ENCODE assay signal across 8 cellular contexts in the genomic region with DNA sequence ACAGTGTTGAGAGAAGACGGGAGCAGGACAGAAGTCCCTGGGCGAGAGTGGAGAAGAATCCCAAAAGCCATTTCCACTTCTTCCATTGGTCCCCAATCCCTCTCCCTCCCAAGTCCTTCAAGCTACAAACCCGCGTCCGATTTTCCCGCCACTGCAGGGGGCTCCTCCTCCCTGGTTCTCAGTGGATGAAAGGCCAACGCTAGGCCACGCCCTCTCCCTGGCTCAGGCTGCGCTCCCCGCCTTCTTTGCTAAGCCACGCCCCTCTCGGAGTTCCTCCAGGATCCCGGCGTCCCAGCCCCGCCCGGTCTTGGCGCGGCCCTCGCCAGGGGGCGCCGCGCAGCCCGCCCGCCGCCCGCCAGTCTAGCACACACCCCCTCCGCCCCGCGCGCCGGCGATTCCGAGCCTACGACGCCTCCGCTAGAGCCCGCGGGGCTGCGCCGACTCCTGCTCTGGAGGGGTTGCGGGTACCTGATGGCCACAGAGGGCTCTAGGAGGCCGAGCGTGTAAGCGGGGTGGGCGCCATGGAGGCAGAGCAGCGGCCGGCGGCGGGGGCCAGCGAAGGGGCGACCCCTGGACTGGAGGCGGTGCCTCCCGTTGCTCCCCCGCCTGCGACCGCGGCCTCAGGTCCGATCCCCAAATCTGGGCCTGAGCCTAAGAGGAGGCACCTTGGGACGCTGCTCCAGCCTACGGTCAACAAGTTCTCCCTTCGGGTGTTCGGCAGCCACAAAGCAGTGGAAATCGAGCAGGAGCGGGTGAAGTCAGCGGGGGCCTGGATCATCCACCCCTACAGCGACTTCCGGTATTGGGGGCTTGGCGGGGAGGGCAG. TPM values are rescaled to one million over a fixed set of nuclear protein-coding genes. Genes with fewer than 3 reads are reported as not detected.
DNase-seq lines count a peak whose midpoint lies in the region; ATAC-seq, FAIRE-seq and TF ChIP-seq lines count a peak whose summit lies in the region.

A gene (plus strand): TSS at position 394 of the 826 bp plus-strand sequence. CDS start 128 bp downstream, at position 522.

- peak; percentile 82 for FAIRE-seq in GM19239 (lab: Jason Lieb, UNC)

- H3K27me3 Mint-ChIP-seq in chondrocyte (ENCODE audit: low read depth) = no peaks in the 10 kb centered on the region

- peaks cover under 1% of the 10 kb centered on the region for H3K36me3 Mint-ChIP-seq in chondrocyte (ENCODE audit: low read depth)

- H3K4me3 Mint-ChIP-seq in chondrocyte (ENCODE audit: unreplicated experiment) = peak within 1 kb of the TSS; percentile 75

- peaks cover 25% of the 10 kb centered on the region for H3K4me1 Mint-ChIP-seq in chondrocyte (ENCODE audit: low read depth)

- no peaks in the 10 kb centered on the region for H3K9me3 Mint-ChIP-seq in chondrocyte (ENCODE audit: low read depth)

- peak; percentile 60 for ATAC-seq in HG03439 (IDR thresholded peaks at IDR 0.05; ENCODE audit: unreplicated experiment)

- no peak within 1 kb of the TSS for H3K27ac Mint-ChIP-seq in chondrocyte (ENCODE audit: unreplicated experiment)

- TF ChIP-seq CTCF in chondrocyte (IDR thresholded peaks at IDR 0.05) = peak; percentile 95

- DNase-seq in AG20443 (ENCODE audit: low spot score) (peak; percentile 99), GM19239 (ENCODE audit: insufficient read length, low spot score) (peak; percentile 98), NCI-H510A (lab: John Stamatoyannopoulos, UW) (peak; percentile 93), chondrocyte (ENCODE audit: low spot score) (peak; percentile 97), kidney glomerular epithelial cell (lab: John Stamatoyannopoulos, UW) (peak; percentile 98)
- peak; percentile 82 for DNase-seq in activated CD4-positive, alpha-beta T cell treated with anti-CD3 and anti-CD28 coated beads for 1 hour
- peak; percentile 88 to 95 for DNase-seq in stimulated activated CD4-positive, alpha-beta T cell treated with anti-CD3 and anti-CD28 coated beads, Interleukin-15, amount 100 ng/mL, for 48 hours (ENCODE audit: low read depth in 2 of 2)

RNA-seq across cellular contexts. Expression of the gene that starts here (rescaled TPM):
- 4.3 to 4.4 TPM (median 4.4 TPM) in 3 replicates for total RNA-seq in chondrocyte

Comparison
In these comparisons a context has a peak if more than half of its experiments do, and no peak if none do; other contexts are left out.
1. Peak in every context shown above with its lines: DNase-seq and ATAC-seq.